8 cellular contexts compared by ENCODE assay signal in the genomic region with DNA sequence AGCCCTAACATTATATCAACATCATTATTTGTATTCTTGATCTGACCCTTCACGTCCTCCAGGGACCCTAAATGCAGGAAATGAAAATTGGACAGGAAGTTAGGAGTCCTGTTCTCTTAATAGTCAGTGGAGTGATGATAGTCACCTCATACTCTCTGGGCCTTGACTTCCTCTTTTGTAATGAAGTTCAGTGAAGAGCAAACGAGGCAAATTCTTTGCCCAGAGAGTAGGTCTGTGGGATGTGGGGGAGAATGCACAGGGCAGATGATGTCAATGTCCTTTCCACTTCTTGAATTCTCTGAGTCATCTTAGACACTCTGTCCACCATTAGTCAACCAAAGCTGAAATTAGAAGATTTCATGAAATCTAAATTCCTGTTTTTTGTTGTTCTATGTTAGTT. TPM values are rescaled to one million over a fixed set of nuclear protein-coding genes. Genes with fewer than 3 reads are reported as not detected.
DNase-seq lines count a peak whose midpoint lies in the region; ATAC-seq, FAIRE-seq and TF ChIP-seq lines count a peak whose summit lies in the region.

No MANE protein-coding gene starts in this region.

- H3K79me1 ChIP-seq in mesendoderm (ENCODE audit: low read length) = no peaks in the 10 kb centered on the region

- TF ChIP-seq CTCF in astrocyte (IDR thresholded peaks at IDR 0.05; ENCODE audit: insufficient read depth, low read depth, low read length) = no peak

- peak overlapping the region; percentile 63 for H3K27ac Mint-ChIP-seq in astrocyte (ENCODE audit: unreplicated experiment)
- H3K27ac Mint-ChIP-seq in stimulated activated naive B cell treated with anti-CD40 and anti-IgM and Interleukin-4, amounts not matched to agents 10 μg/mL and 1 μg/mL and 100 μg/mL, for 72 hours = no peak overlapping the region

- H3K4me1 Mint-ChIP-seq in astrocyte (ENCODE audit: low read depth, unreplicated experiment) = peaks cover 17% of the 10 kb centered on the region
- peaks cover 9 to 23% of the 10 kb centered on the region in 2 donors for H3K4me1 Mint-ChIP-seq in stimulated activated naive B cell treated with anti-CD40 and anti-IgM and Interleukin-4, amounts not matched to agents 10 μg/mL and 1 μg/mL and 100 μg/mL, for 72 hours

- ATAC-seq in GM19372 (IDR thresholded peaks at IDR 0.05; ENCODE audit: low read depth, unreplicated experiment) (peak; percentile 99), HG03432 (IDR thresholded peaks at IDR 0.05; ENCODE audit: unreplicated experiment) (peak; percentile 96)
- ATAC-seq in stimulated activated naive B cell treated with anti-CD40 and anti-IgM and Interleukin-4, amounts not matched to agents 10 μg/mL and 1 μg/mL and 100 μg/mL, for 72 hours (replicated peaks) = peak; percentile 100

- H3K18ac ChIP-seq in mesendoderm (ENCODE audit: low read length) = no peak overlapping the region

- H2AK5ac ChIP-seq in mesendoderm (ENCODE audit: low read length) = no peak overlapping the region

- H3K36me3 ChIP-seq in astrocyte (ENCODE audit: insufficient read depth, low read length) = no peaks in the 10 kb centered on the region
- no peaks in the 10 kb centered on the region for H3K36me3 ChIP-seq in mesendoderm (ENCODE audit: control insufficient read depth, insufficient read depth, low read length)

- DNase-seq in AML-193 (lab: John Stamatoyannopoulos, UW) = peak; percentile 82 to 83
- peak; percentile 43 for DNase-seq in astrocyte (ENCODE audit: low read depth)
- peak; percentile 75 for DNase-seq in stimulated activated naive B cell treated with anti-CD40 and anti-IgM and Interleukin-4, amounts not matched to agents 10 μg/mL and 1 μg/mL and 100 μg/mL, for 72 hours
- DNase-seq in NCI-H1436 (lab: John Stamatoyannopoulos, UW) = no peak
- no peak for DNase-seq in NCI-H345 (lab: John Stamatoyannopoulos, UW)
- no peak for DNase-seq in mesendoderm

- no peak overlapping the region for H4K5ac ChIP-seq in mesendoderm (ENCODE audit: low read length)

- no CpG with 5 or more reads among the region's 2 CpGs for WGBS in mesendoderm (ENCODE audit: extremely low coverage, insufficient coverage, low lambda C conversion rate)

- no peak for FAIRE-seq in astrocyte (lab: Jason Lieb, UNC)

- H3K4me3 Mint-ChIP-seq in astrocyte (ENCODE audit: unreplicated experiment) = no peak overlapping the region
- no peak overlapping the region for H3K4me3 Mint-ChIP-seq in stimulated activated naive B cell treated with anti-CD40 and anti-IgM and Interleukin-4, amounts not matched to agents 10 μg/mL and 1 μg/mL and 100 μg/mL, for 72 hours

- H3K27me3 Mint-ChIP-seq in astrocyte (ENCODE audit: low read depth, unreplicated experiment) = no peaks in the 10 kb centered on the region
- H3K27me3 Mint-ChIP-seq in stimulated activated naive B cell treated with anti-CD40 and anti-IgM and Interleukin-4, amounts not matched to agents 10 μg/mL and 1 μg/mL and 100 μg/mL, for 72 hours = peaks cover 5 to 8% of the 10 kb centered on the region in 2 donors

- no peak overlapping the region for H3K23ac ChIP-seq in mesendoderm (ENCODE audit: low read length)

- H2BK5ac ChIP-seq in mesendoderm (ENCODE audit: low read length) = no peak overlapping the region

- H4K20me1 ChIP-seq in astrocyte (ENCODE audit: insufficient read depth, low read length) = no peaks in the 10 kb centered on the region

- H4K8ac ChIP-seq in mesendoderm (ENCODE audit: low read depth, low read length) = no peak overlapping the region

- H3K9ac ChIP-seq in astrocyte (ENCODE audit: low read length) (no peak overlapping the region), mesendoderm (ENCODE audit: low read length) (no peak overlapping the region)

- peak overlapping the region; percentile 1 for H3K4me2 ChIP-seq in astrocyte (ENCODE audit: low read length)
- H3K4me2 ChIP-seq in mesendoderm (ENCODE audit: low read length) = no peak overlapping the region

- no peak overlapping the region for H3K4ac ChIP-seq in mesendoderm (ENCODE audit: low read depth, low read length)

- peaks cover 3% of the 10 kb centered on the region for H3K9me3 Mint-ChIP-seq in astrocyte (ENCODE audit: unreplicated experiment)
- peaks cover 0 to 3% of the 10 kb centered on the region in 2 donors for H3K9me3 Mint-ChIP-seq in stimulated activated naive B cell treated with anti-CD40 and anti-IgM and Interleukin-4, amounts not matched to agents 10 μg/mL and 1 μg/mL and 100 μg/mL, for 72 hours

- H3K36me3 Mint-ChIP-seq in astrocyte (ENCODE audit: low read depth, unreplicated experiment) = no peaks in the 10 kb centered on the region
- no peaks in the 10 kb centered on the region for H3K36me3 Mint-ChIP-seq in stimulated activated naive B cell treated with anti-CD40 and anti-IgM and Interleukin-4, amounts not matched to agents 10 μg/mL and 1 μg/mL and 100 μg/mL, for 72 hours

- no peak overlapping the region for H2BK120ac ChIP-seq in mesendoderm (ENCODE audit: low read depth, low read length)

- H3K79me2 ChIP-seq in astrocyte (ENCODE audit: insufficient read depth, low read length) (no peaks in the 10 kb centered on the region), mesendoderm (ENCODE audit: control insufficient read depth, insufficient read depth, low read length) (no peaks in the 10 kb centered on the region)

- no peak overlapping the region for H3K56ac ChIP-seq in mesendoderm (ENCODE audit: low read length)

- H3K4me1 ChIP-seq in astrocyte (ENCODE audit: insufficient read depth, low read length) (no peaks in the 10 kb centered on the region), mesendoderm (ENCODE audit: control insufficient read depth, low read depth, low read length) (no peaks in the 10 kb centered on the region)

- no peak overlapping the region for H3K27ac ChIP-seq in astrocyte (ENCODE audit: low read depth, low read length)
- no peak overlapping the region for H3K27ac ChIP-seq in mesendoderm (ENCODE audit: low read depth, low read length)

- H3K4me3 ChIP-seq in astrocyte (ENCODE audit: insufficient read depth, low read depth, low read length) (no peak overlapping the region), mesendoderm (ENCODE audit: low read length) (no peak overlapping the region)

- no peak overlapping the region for H2AFZ ChIP-seq in astrocyte (ENCODE audit: low read depth, low read length)

- H2BK15ac ChIP-seq in mesendoderm (replicated peaks; ENCODE audit: low read depth) = no peak overlapping the region

- H3K27me3 ChIP-seq in astrocyte (ENCODE audit: insufficient read depth, low read length) = no peaks in the 10 kb centered on the region
- no peaks in the 10 kb centered on the region for H3K27me3 ChIP-seq in mesendoderm (ENCODE audit: insufficient read depth, low read length, poor library complexity)

- H3K9me3 ChIP-seq in astrocyte (ENCODE audit: insufficient read depth, low read depth, low read length) = no peaks in the 10 kb centered on the region

RNA-seq across cellular contexts. Expression of gene GPRIN3, which starts 17.1 kb away (rescaled TPM):
- 2.6 and 6.9 TPM in 2 replicates for total RNA-seq in astrocyte
- polyA plus RNA-seq in mesendoderm (2013, experiment 1 of 2) = 0.69 TPM
- polyA plus RNA-seq in mesendoderm (2013, experiment 2 of 2) = 0.67 TPM

Comparison
In these comparisons a context has a peak if more than half of its experiments do, and no peak if none do; other contexts are left out.
1. DNase-seq: peak in AML-193 (2 of 2), astrocyte (single experiment) and stimulated activated naive B cell treated with anti-CD40 and anti-IgM and Interleukin-4, amounts not matched to agents 10 μg/mL and 1 μg/mL and 100 μg/mL, for 72 hours (single experiment); none in NCI-H1436 (single experiment), NCI-H345 (single experiment) and mesendoderm (single experiment).
2. Peak in every context shown above with its lines, with median percentiles within 50 percentile points of each other: ATAC-seq.